In the genomic region with DNA sequence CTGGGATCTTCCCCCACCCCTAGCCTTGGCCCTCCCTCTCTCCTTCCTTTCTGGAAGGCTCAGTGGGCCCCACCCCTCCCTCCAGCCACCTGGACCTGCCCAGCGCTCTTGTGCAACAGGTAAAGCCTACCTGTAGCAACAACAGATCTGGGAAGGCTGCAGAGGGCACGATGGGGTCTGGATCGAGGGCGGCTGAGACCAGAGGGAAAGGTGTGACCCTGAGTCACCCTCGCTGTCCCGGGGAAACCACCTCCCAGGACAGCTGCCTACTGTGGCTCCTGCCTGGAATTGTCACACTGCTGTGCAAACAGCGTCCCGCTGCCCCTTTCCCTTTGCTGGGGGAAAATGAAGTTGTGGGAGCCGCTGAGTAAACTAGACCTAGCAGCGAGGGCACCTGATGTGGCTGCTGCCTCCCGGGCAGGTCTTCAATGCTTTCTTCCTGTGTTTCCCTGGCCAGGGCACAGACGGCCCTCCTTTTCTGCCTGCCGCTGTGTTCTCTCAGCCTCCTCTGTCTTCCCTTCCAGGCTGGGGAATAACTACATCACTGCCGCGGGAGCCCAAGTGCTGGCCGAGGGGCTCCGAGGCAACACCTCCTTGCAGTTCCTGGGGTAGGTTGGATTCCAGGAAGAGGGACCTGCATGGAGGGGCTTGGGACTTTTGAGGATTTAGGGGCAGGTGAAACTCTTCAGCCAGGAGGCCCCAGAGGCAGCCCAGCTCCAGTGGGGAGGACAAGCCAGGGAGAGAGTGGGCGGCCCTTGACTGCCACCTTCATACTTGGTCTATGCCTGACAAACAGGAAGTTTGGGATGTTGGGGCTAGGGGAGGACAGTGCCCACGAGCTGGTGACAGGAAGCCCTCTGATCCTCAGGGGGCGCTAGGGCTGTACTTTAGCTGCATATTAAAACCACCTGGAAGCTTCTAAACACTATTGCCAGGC, we compare ENCODE assay signal across 13 cellular contexts. TPM values are rescaled to one million over a fixed set of nuclear protein-coding genes. Genes with fewer than 3 reads are reported as not detected.
A peak's percentile ranks its signal among the peaks of the same experiment; 100 is the strongest.
DNase-seq lines count a peak whose midpoint lies in the region; ATAC-seq and TF ChIP-seq lines count a peak whose summit lies in the region.
"Had no signal": no experiment of that assay in that cellular context is flagged by ENCODE, and none has a peak within 500 bp of the region (broad histone marks: within the 10 kb centered on the region; RNA-seq: fewer than 3 reads in every experiment).

No MANE protein-coding gene starts in this region.

- H2BK5ac ChIP-seq in mesendoderm (ENCODE audit: low read length), result no peak overlapping the region

- H3K9me3 Mint-ChIP-seq in CD8-positive, alpha-beta T cell, result peaks cover 9% of the 10 kb centered on the region
- peaks cover 8% of the 10 kb centered on the region for H3K9me3 Mint-ChIP-seq in activated naive CD8-positive, alpha-beta T cell (ENCODE audit: low read depth)

- no peaks in the 10 kb centered on the region for H3K79me1 ChIP-seq in mesendoderm (ENCODE audit: low read length)

- no peaks in the 10 kb centered on the region for H3K79me2 ChIP-seq in mesendoderm (ENCODE audit: control insufficient read depth, insufficient read depth, low read length)

- no peak overlapping the region for H3K9ac ChIP-seq in mesendoderm (ENCODE audit: low read length)
- H3K9ac ChIP-seq: KMS-11 had no signal

- H3K4ac ChIP-seq in mesendoderm (ENCODE audit: low read depth, low read length), result peak overlapping the region; percentile 44

- DNase-seq in CD8-positive, alpha-beta T cell, result peak in 4 of 7 experiments; percentile 23 to 71 (median 40)
- DNase-seq in HPDE6-E6E7 (ENCODE audit: extremely low spot score) (peak; percentile 77), mesendoderm (peak; percentile 70), ovary (no peak), putamen (ENCODE audit: low spot score) (no peak)
- DNase-seq: DMS79 treated with DMSO at 0.1 percent for 48 hours, spleen had no signal

- no peak overlapping the region for H4K8ac ChIP-seq in mesendoderm (ENCODE audit: low read depth, low read length)

- H3K4me1 Mint-ChIP-seq in CD8-positive, alpha-beta T cell (ENCODE audit: low read depth), result peaks cover 37% of the 10 kb centered on the region
- peaks cover 35% of the 10 kb centered on the region for H3K4me1 Mint-ChIP-seq in activated naive CD8-positive, alpha-beta T cell (ENCODE audit: low read depth)

- H3K23ac ChIP-seq in mesendoderm (ENCODE audit: low read length), result no peak overlapping the region

- H3K27me3 Mint-ChIP-seq in CD8-positive, alpha-beta T cell (ENCODE audit: low read depth), result no peaks in the 10 kb centered on the region
- no peaks in the 10 kb centered on the region for H3K27me3 Mint-ChIP-seq in activated naive CD8-positive, alpha-beta T cell

- H4K5ac ChIP-seq in mesendoderm (ENCODE audit: low read length), result no peak overlapping the region

- no peak overlapping the region for H3K4me2 ChIP-seq in mesendoderm (ENCODE audit: low read length)
- H3K4me2 ChIP-seq: KMS-11 had no signal

- TF ChIP-seq CTCF in CD8-positive, alpha-beta T cell (IDR thresholded peaks at IDR 0.05), result peak; percentile 15
- no peak for TF ChIP-seq CTCF in ovary (IDR thresholded peaks at IDR 0.05)

- no peak for TF ChIP-seq EP300 in ovary (IDR thresholded peaks at IDR 0.05)

- no peak overlapping the region for H2AK5ac ChIP-seq in mesendoderm (ENCODE audit: low read length)

- WGBS in mesendoderm (ENCODE audit: extremely low coverage, insufficient coverage, low lambda C conversion rate), result no CpG with 5 or more reads among the region's 20 CpGs
- WGBS in ovary, 3 donors, result 79 to 82% (median 80%) methylated on average over 20 of the region's 20 CpGs

- H3K36me3 ChIP-seq in CD8-positive, alpha-beta T cell (ENCODE audit: insufficient read depth, low read length), result no peaks in the 10 kb centered on the region
- H3K36me3 ChIP-seq in mesendoderm (ENCODE audit: control insufficient read depth, insufficient read depth, low read length) (no peaks in the 10 kb centered on the region), ovary (no peaks in the 10 kb centered on the region)

- H3K9me3 ChIP-seq in CD8-positive, alpha-beta T cell (ENCODE audit: low read length), result no peaks in the 10 kb centered on the region
- H3K9me3 ChIP-seq in ovary, result no peaks in the 10 kb centered on the region

- no peak overlapping the region for H3K4me3 Mint-ChIP-seq in CD8-positive, alpha-beta T cell
- H3K4me3 Mint-ChIP-seq in activated naive CD8-positive, alpha-beta T cell, result no peak overlapping the region

- no peak overlapping the region for H2BK15ac ChIP-seq in mesendoderm (replicated peaks; ENCODE audit: low read depth)

- TF ChIP-seq POLR2A in ovary (IDR thresholded peaks at IDR 0.05), result no peak

- no peak overlapping the region for H3K27ac Mint-ChIP-seq in CD8-positive, alpha-beta T cell
- H3K27ac Mint-ChIP-seq in activated naive CD8-positive, alpha-beta T cell, result peak overlapping the region; percentile 34

- POLR2A ChIA-PET in CD8-positive, alpha-beta T cell (lab: Charles Lee), result interaction anchor here (1.1 to 2.1 kb wide), 3 partner anchors 22 to 39 kb away, joined by 4 to 5 read pairs (median 5); a partner anchor contains a TSS

- ATAC-seq in CD8-positive, alpha-beta T cell, result peak; percentile 67
- ATAC-seq in GM18517 (IDR thresholded peaks at IDR 0.05; ENCODE audit: unreplicated experiment), result no peak
- no peak for ATAC-seq in activated CD4-positive, CD25-positive, alpha-beta regulatory T cell treated with anti-CD3 and anti-CD28 coated beads, Interleukin-2, amount 50 U/mL, for 24 hours

- H2BK120ac ChIP-seq in mesendoderm (ENCODE audit: low read depth, low read length), result no peak overlapping the region

- H3K27me3 ChIP-seq in CD8-positive, alpha-beta T cell (ENCODE audit: insufficient read depth, low read length), result no peaks in the 10 kb centered on the region
- no peaks in the 10 kb centered on the region for H3K27me3 ChIP-seq in mesendoderm (ENCODE audit: insufficient read depth, low read length, poor library complexity)
- no peaks in the 10 kb centered on the region for H3K27me3 ChIP-seq in ovary
- H3K27me3 ChIP-seq: spleen had no signal

- no peak overlapping the region for H3K27ac ChIP-seq in CD8-positive, alpha-beta T cell (ENCODE audit: low read depth, low read length)
- H3K27ac ChIP-seq in mesendoderm (ENCODE audit: low read depth, low read length) (no peak overlapping the region), ovary (no peak overlapping the region)
- H3K27ac ChIP-seq: KMS-11, spleen had no signal

- CTCF ChIA-PET in CD8-positive, alpha-beta T cell (lab: Charles Lee), result interaction anchor here (0.9 to 3.5 kb wide), 14 partner anchors 11 to 364 kb away, joined by 3 to 24 read pairs (median 4); a partner anchor contains a TSS

- intact Hi-C loops in CD8-positive, alpha-beta T cell (cut with DNase I, micrococcal nuclease), result loop anchor here (1.0 to 2.0 kb wide), 2 partner anchors 27 to 28 kb away; no protein-coding TSS in a partner anchor
- intact Hi-C loops in ovary (cut with DNase I), result no loop called here

- no peak overlapping the region for H3K18ac ChIP-seq in mesendoderm (ENCODE audit: low read length)

- peak overlapping the region; percentile 9 for H3K56ac ChIP-seq in mesendoderm (ENCODE audit: low read length)

- H3K4me3 ChIP-seq in CD8-positive, alpha-beta T cell (ENCODE audit: low read depth, low read length), result no peak overlapping the region
- H3K4me3 ChIP-seq in mesendoderm (ENCODE audit: low read length) (no peak overlapping the region), ovary (no peak overlapping the region)
- H3K4me3 ChIP-seq: spleen had no signal

- peaks cover 26% of the 10 kb centered on the region for H3K4me1 ChIP-seq in CD8-positive, alpha-beta T cell (ENCODE audit: insufficient read depth, low read length)
- H3K4me1 ChIP-seq in mesendoderm (ENCODE audit: control insufficient read depth, low read depth, low read length) (no peaks in the 10 kb centered on the region), ovary (ENCODE audit: insufficient read depth) (peaks cover 2% of the 10 kb centered on the region)

- peaks cover 3% of the 10 kb centered on the region for H3K36me3 Mint-ChIP-seq in CD8-positive, alpha-beta T cell
- H3K36me3 Mint-ChIP-seq in activated naive CD8-positive, alpha-beta T cell, result peaks cover 9% of the 10 kb centered on the region

RNA-seq across cellular contexts. Expression of a gene that starts 22.2 kb away (rescaled TPM):
- total RNA-seq in CD8-positive, alpha-beta T cell, result 100 to 1,000 TPM; 341 TPM
- polyA plus RNA-seq in mesendoderm (2013, experiment 1 of 2), result 6.6 TPM
- polyA plus RNA-seq in mesendoderm (2013, experiment 2 of 2), result 7.1 TPM
- total RNA-seq in ovary, result 10 to 100 TPM; 26.7 to 39.3 (median 38.6) TPM
- 10 to 100 TPM; 11.2 to 57.6 TPM for polyA plus RNA-seq in ovary

RNA-seq across cellular contexts. Expression of a gene that starts 26.3 kb away (rescaled TPM):
- under 1 TPM; 0.86 to 0.90 TPM for total RNA-seq in CD8-positive, alpha-beta T cell
- polyA plus RNA-seq in mesendoderm (2013, experiment 1 of 2), result 0.14 TPM
- 0.14 TPM for polyA plus RNA-seq in mesendoderm (2013, experiment 2 of 2)
- 1 to 10 TPM in 6 of 7 donors, under 1 TPM in 1; 0.88 to 1.5 (median 1.1) TPM for total RNA-seq in ovary
- polyA plus RNA-seq in ovary, result 1 to 10 TPM in 1 of 2 donors, under 1 TPM in 1; 0.53 to 1.4 TPM
- polyA plus RNA-seq: fibroblast of lung had no signal

RNA-seq across cellular contexts. Expression of a gene that starts 38.6 kb away (rescaled TPM):
- 10 to 100 TPM; 18.6 to 20.1 TPM for total RNA-seq in CD8-positive, alpha-beta T cell
- polyA plus RNA-seq in mesendoderm (2013, experiment 1 of 2), result not detected
- not detected for polyA plus RNA-seq in mesendoderm (2013, experiment 2 of 2)
- 1 to 10 TPM in 2 of 7 donors, under 1 TPM in 5; 0.48 to 1.3 (median 0.82) TPM for total RNA-seq in ovary
- 1 to 10 TPM in 1 of 2 donors, under 1 TPM in 1; 0.38 to 2.7 TPM for polyA plus RNA-seq in ovary
- total RNA-seq: fibroblast of lung, NCI-H460 had no signal
- polyA plus RNA-seq: fibroblast of lung had no signal

Comparison
In these comparisons a context has a peak if more than half of its experiments do, and no peak if none do; other contexts are left out.
1. DNase-seq: peak in CD8-positive, alpha-beta T cell (4 of 7), HPDE6-E6E7 (single experiment) and mesendoderm (single experiment); none in ovary (0 of 5) and putamen (single experiment).
2. RNA of a gene that starts 22.2 kb away (total RNA-seq): 341 TPM in CD8-positive, alpha-beta T cell; 26.7 to 39.3 TPM in ovary; every median in the first group is over 4 times any median in the second.
3. RNA of a gene that starts 38.6 kb away (total RNA-seq): 18.6 to 20.1 TPM in CD8-positive, alpha-beta T cell; 0.48 to 1.3 TPM in ovary; every median in the first group is over 4 times any median in the second.
4. intact Hi-C loops: an anchor here in CD8-positive, alpha-beta T cell (1.0 to 2.0 kb wide); none called in ovary.